In the genomic region with DNA sequence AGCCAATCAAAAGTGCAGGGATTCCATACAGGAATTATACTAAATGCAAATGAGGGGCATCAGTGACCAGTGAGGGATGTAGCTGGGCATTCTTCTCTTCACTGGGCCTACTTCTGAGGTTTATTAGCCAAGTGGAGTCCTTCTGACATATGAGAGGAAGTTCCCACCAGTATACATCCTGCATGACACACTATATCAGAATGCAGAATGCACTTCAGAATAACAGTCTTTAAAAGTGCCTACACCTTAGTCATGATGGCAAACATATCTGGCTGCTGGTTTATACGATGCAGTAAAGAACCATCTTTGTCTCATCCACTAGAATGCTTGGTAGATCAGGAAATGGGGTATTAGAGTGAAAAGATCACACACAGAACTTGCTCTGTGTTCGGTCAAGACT, we compare ENCODE assay signal across 18 cellular contexts.
DNase-seq lines count a peak whose midpoint lies in the region; ATAC-seq, FAIRE-seq and TF ChIP-seq lines count a peak whose summit lies in the region.
"Had no signal": no experiment of that assay in that cellular context is flagged by ENCODE, and none has a peak within 500 bp of the region (broad histone marks: within the 10 kb centered on the region; RNA-seq: fewer than 3 reads in every experiment).

No MANE protein-coding gene starts in this region.

- dilution Hi-C loops in keratinocyte (cut with MboI; ENCODE audit: extremely low pct_ligation_motif_present, low sequenced_read_pairs): no loop called here

- peaks cover 18% of the 10 kb centered on the region for H3K4me1 ChIP-seq in keratinocyte (ENCODE audit: control insufficient read depth, extremely low read depth, insufficient read depth, low read length)
- no peaks in the 10 kb centered on the region for H3K4me1 ChIP-seq in suprapubic skin
- H3K4me1 ChIP-seq: BLaER1, tibial nerve had no signal

- ATAC-seq in GM19035 (IDR thresholded peaks at IDR 0.05; ENCODE audit: unreplicated experiment): no peak
- ATAC-seq: body of pancreas had no signal

- H3K36me3 ChIP-seq in keratinocyte (ENCODE audit: control insufficient read depth in 2 of 2, extremely low read depth in 1 of 2, insufficient read depth in 2 of 2, low read length in 2 of 2): no peaks in the 10 kb centered on the region
- H3K36me3 ChIP-seq in suprapubic skin: no peaks in the 10 kb centered on the region
- H3K36me3 ChIP-seq: BLaER1, SJCRH30, tibial nerve had no signal

- no peak overlapping the region for H3K9ac ChIP-seq in keratinocyte (ENCODE audit: control insufficient read depth, extremely low read depth, insufficient read depth, low read length)
- H3K9ac ChIP-seq: BLaER1 had no signal

- H3K9me3 ChIP-seq in keratinocyte (ENCODE audit: control insufficient read depth, low read depth, low read length): no peaks in the 10 kb centered on the region
- no peaks in the 10 kb centered on the region for H3K9me3 ChIP-seq in suprapubic skin
- H3K9me3 ChIP-seq: body of pancreas, SJCRH30, tibial nerve had no signal

- H3K27ac ChIP-seq in keratinocyte (ENCODE audit: control insufficient read depth, insufficient read depth, low read length): no peak overlapping the region
- no peak overlapping the region for H3K27ac ChIP-seq in suprapubic skin
- H3K27ac ChIP-seq: BLaER1, body of pancreas, SJCRH30, skin epidermis, tibial nerve had no signal

- peak; percentile 94 for FAIRE-seq in keratinocyte (lab: Jason Lieb, UNC)
- FAIRE-seq: endothelial cell of umbilical vein had no signal

- H3K4me2 ChIP-seq in keratinocyte (ENCODE audit: control insufficient read depth, extremely low read depth, insufficient read depth, low read depth, low read length): peak overlapping the region; percentile 10
- H3K4me2 ChIP-seq: BLaER1 had no signal

- no peak for TF ChIP-seq EP300 in suprapubic skin (IDR thresholded peaks at IDR 0.05)

- 84% methylated on average over 2 of the region's 2 CpGs for WGBS in suprapubic skin

- H3K27me3 ChIP-seq in keratinocyte (ENCODE audit: control insufficient read depth, extremely low read depth, insufficient read depth, low read length): no peaks in the 10 kb centered on the region
- no peaks in the 10 kb centered on the region for H3K27me3 ChIP-seq in suprapubic skin
- H3K27me3 ChIP-seq: BLaER1, body of pancreas, SJCRH30, tibial nerve had no signal

- no peaks in the 10 kb centered on the region for H4K20me1 ChIP-seq in keratinocyte (ENCODE audit: control insufficient read depth, extremely low read depth, insufficient read depth, low read length)
- H4K20me1 ChIP-seq: BLaER1 had no signal

- DNase-seq in AG04449 (ENCODE audit: low read depth, low spot score) (peak; percentile 58), HK-2 (ENCODE audit: unreplicated experiment) (peak; percentile 10), amniotic epithelial cell (ENCODE audit: low read depth) (peak; percentile 36), keratinocyte (ENCODE audit: low read depth, low spot score) (peak; percentile 9), cardiac septum (ENCODE audit: low spot score) (no peak), activated gamma-delta T cell treated with Interleukin-2 at 50 U/mL for 16 hours (no peak), suprapubic skin (ENCODE audit: low spot score in 2 of 2) (no peak)
- DNase-seq: activated B cell treated with CpG ODN at 0.5 μM for 24 hours, body of pancreas, naive B cell, NCI-H1417, NCI-H526 treated with DMSO at 0.1 percent for 48 hours, SJCRH30 had no signal

- POLR2A ChIA-PET in AG04449 (lab: Yijun Ruan, JAX): no interaction called here

- TF ChIP-seq CTCF in AG04449 (IDR thresholded peaks at IDR 0.05; ENCODE audit: insufficient read depth, low read length, missing control alignments) (no peak), keratinocyte (optimal IDR thresholded peaks at IDR 0.05 in 1 of 3, IDR thresholded peaks at IDR 0.05 in 1 of 3, conservative IDR thresholded peaks at IDR 0.05 in 1 of 3; ENCODE audit: extremely low read depth in 1 of 3, insufficient read depth in 2 of 3, low read length in 3 of 3) (no peak), suprapubic skin (IDR thresholded peaks at IDR 0.05) (no peak)

- no peaks in the 10 kb centered on the region for H3K9me1 ChIP-seq in keratinocyte (ENCODE audit: control insufficient read depth, extremely low read depth, insufficient read depth, low read length)

- H2AFZ ChIP-seq in keratinocyte (ENCODE audit: control insufficient read depth, low read length): peak overlapping the region; percentile 69

- CTCF ChIA-PET in AG04449 (lab: Yijun Ruan, JAX): no interaction called here

- no peaks in the 10 kb centered on the region for H3K79me2 ChIP-seq in keratinocyte (ENCODE audit: control insufficient read depth, insufficient read depth, low read length)

- no peak for TF ChIP-seq POLR2A in suprapubic skin (IDR thresholded peaks at IDR 0.05)

- intact Hi-C loops in cardiac septum (cut with DNase I): no loop called here

- no peak overlapping the region for H3K4me3 ChIP-seq in AG04449 (ENCODE audit: low read depth, low read length)
- H3K4me3 ChIP-seq in keratinocyte (ENCODE audit: control insufficient read depth in 2 of 3, extremely low read depth in 1 of 3, insufficient read depth in 2 of 3, low read depth in 1 of 3, low read length in 3 of 3): no peak overlapping the region
- no peak overlapping the region for H3K4me3 ChIP-seq in suprapubic skin
- H3K4me3 ChIP-seq: BLaER1, body of pancreas, SJCRH30, skin epidermis, tibial nerve had no signal

Comparison
In these comparisons a context has a peak if more than half of its experiments do, and no peak if none do; other contexts are left out.
1. DNase-seq: peak in AG04449 (single experiment), HK-2 (single experiment), amniotic epithelial cell (single experiment) and keratinocyte (single experiment); none in cardiac septum (single experiment), activated gamma-delta T cell treated with Interleukin-2 at 50 U/mL for 16 hours (single experiment) and suprapubic skin (0 of 2).